In the genomic region with DNA sequence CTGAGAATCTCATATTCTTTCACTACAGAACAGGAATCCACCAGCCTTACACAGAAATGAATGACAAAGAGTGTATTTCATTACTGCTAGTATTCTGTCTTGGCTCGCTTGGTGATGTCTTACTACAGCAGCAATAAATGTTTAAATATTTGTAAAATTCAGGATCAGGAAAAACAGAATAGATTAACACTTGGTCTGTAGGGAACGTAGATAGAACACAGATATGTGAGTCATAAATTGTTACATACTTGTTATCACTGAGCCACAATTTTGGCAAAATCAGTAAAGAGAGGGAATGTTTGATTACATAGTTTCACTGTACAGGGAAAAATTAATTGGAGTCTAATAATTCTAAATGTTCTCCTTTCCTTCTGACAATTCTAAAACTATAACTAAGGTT, we compare ENCODE assay signal across 25 cellular contexts.
"Had no signal": no experiment of that assay in that cellular context is flagged by ENCODE, and none has a peak within 500 bp of the region (broad histone marks: within the 10 kb centered on the region; RNA-seq: fewer than 3 reads in every experiment).

No MANE protein-coding gene starts in this region.

- H3K36me3 ChIP-seq: ovary, prostate gland had no signal

- H3K4me2 ChIP-seq: hepatocyte had no signal

- FAIRE-seq: small intestine, urothelium cell line had no signal

- H3K4me3 Mint-ChIP-seq: naive thymus-derived CD4-positive, alpha-beta T cell; natural killer cell treated with Interleukin-12 subunit alpha and Interleukin-12 subunit beta and Interleukin-15 and Interleukin-18, amount 100 ng/mL, for 72 hours; stimulated activated effector memory CD8-positive, alpha-beta T cell treated with anti-CD3 and anti-CD28 coated beads, Interleukin-12 subunit alpha, Interleukin-12 subunit beta, amount 100 ng/mL, for 72 hours; stimulated activated naive CD8-positive, alpha-beta T cell treated with anti-CD3 and anti-CD28 coated beads, Interleukin-15, Interleukin-2, amounts not matched to agents 100 ng/mL and 50 ng/mL, for 24 hours had no signal

- H3K9me3 Mint-ChIP-seq: stimulated activated effector memory CD8-positive, alpha-beta T cell treated with anti-CD3 and anti-CD28 coated beads, Interleukin-12 subunit alpha, Interleukin-12 subunit beta, amount 100 ng/mL, for 72 hours had no signal

- H3K27me3 ChIP-seq: hepatocyte, ovary, sigmoid colon, spleen, suprapubic skin, tibial artery, upper lobe of right lung had no signal

- H2AFZ ChIP-seq: hepatocyte had no signal

- H3K4me1 ChIP-seq: prostate gland, spleen, suprapubic skin, tibial artery, upper lobe of right lung had no signal

- H3K27ac ChIP-seq: hepatocyte, left ventricle myocardium inferior, ovary, prostate gland, sigmoid colon, spleen, suprapubic skin, thoracic aorta, tibial artery, upper lobe of right lung had no signal

- H3K4me3 ChIP-seq: hepatocyte, left ventricle myocardium inferior, lung, mucosa of descending colon, ovary, prostate gland, sigmoid colon, spleen, suprapubic skin, thoracic aorta, tibial artery, upper lobe of right lung had no signal

- DNase-seq: islet precursor cell; left ventricle myocardium inferior; midbrain; mucosa of descending colon; naive thymus-derived CD4-positive, alpha-beta T cell; ovary; retina; right cardiac atrium; sigmoid colon; small intestine; spleen; stimulated activated CD4-positive, alpha-beta T cell treated with anti-CD3 and anti-CD28 coated beads, Interleukin-4, amount 100 ng/mL, for 24 hours; stimulated activated naive CD4-positive, alpha-beta T cell; tibial artery; trophoblast cell; upper lobe of right lung had no signal

- H3K27me3 Mint-ChIP-seq: naive thymus-derived CD4-positive, alpha-beta T cell; natural killer cell treated with Interleukin-12 subunit alpha and Interleukin-12 subunit beta and Interleukin-15 and Interleukin-18, amount 100 ng/mL, for 72 hours; stimulated activated naive CD8-positive, alpha-beta T cell treated with anti-CD3 and anti-CD28 coated beads, Interleukin-15, Interleukin-2, amounts not matched to agents 100 ng/mL and 50 ng/mL, for 24 hours had no signal

- ATAC-seq: mucosa of descending colon; naive thymus-derived CD4-positive, alpha-beta T cell; natural killer cell treated with Interleukin-12 subunit alpha and Interleukin-12 subunit beta and Interleukin-15 and Interleukin-18, amount 100 ng/mL, for 72 hours; right cardiac atrium; stimulated activated effector memory CD8-positive, alpha-beta T cell treated with anti-CD3 and anti-CD28 coated beads, Interleukin-12 subunit alpha, Interleukin-12 subunit beta, amount 100 ng/mL, for 72 hours; upper lobe of right lung had no signal

- H3K27ac Mint-ChIP-seq: naive thymus-derived CD4-positive, alpha-beta T cell; natural killer cell treated with Interleukin-12 subunit alpha and Interleukin-12 subunit beta and Interleukin-15 and Interleukin-18, amount 100 ng/mL, for 72 hours; stimulated activated effector memory CD8-positive, alpha-beta T cell treated with anti-CD3 and anti-CD28 coated beads, Interleukin-12 subunit alpha, Interleukin-12 subunit beta, amount 100 ng/mL, for 72 hours; stimulated activated naive CD8-positive, alpha-beta T cell treated with anti-CD3 and anti-CD28 coated beads, Interleukin-15, Interleukin-2, amounts not matched to agents 100 ng/mL and 50 ng/mL, for 24 hours had no signal

- H3K9me3 ChIP-seq: mucosa of descending colon, ovary, prostate gland, sigmoid colon, suprapubic skin, thoracic aorta, tibial artery, upper lobe of right lung had no signal
